In the genomic region with DNA sequence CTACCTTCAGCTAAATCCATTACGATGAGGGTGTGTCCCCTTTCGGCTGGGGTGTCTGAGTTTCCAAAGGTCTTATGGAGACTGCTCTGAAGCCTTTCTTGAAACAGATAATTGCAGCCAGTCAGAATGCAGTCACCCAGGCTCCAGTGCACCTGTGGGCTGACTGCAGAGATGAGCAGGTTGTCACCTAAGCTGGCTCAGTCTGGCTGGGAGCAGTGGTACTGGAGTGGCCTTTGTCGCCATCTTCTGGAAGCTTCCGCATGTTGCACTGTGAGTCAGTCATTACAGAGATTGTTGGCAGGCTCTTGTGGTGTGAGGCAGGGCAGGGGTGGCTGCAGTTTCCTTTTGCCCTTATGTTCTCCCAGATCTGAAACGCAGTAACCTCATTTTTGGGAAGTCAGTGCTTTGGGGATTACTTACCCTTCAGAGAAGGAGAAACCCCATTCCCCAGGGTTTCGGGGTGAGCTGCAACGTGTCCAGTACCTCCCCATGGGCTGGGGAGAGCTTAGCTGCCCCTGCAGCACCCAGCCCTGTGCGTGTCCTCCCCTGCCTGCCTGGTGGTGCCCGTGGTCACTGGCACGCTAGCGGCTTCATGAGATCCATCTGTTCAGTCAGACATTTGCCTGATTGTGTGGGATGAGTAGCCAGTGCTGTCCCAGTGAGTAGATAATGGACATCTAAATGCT, we compare ENCODE assay signal across 8 cellular contexts. TPM values are rescaled to one million over a fixed set of nuclear protein-coding genes. Genes with fewer than 3 reads are reported as not detected.
DNase-seq lines count a peak whose midpoint lies in the region; ATAC-seq, FAIRE-seq and TF ChIP-seq lines count a peak whose summit lies in the region.

No MANE protein-coding gene starts in this region.

- no peak overlapping the region for H2AFZ ChIP-seq in KMS-11 (ENCODE audit: low read depth)

- no peaks in the 10 kb centered on the region for H3K9me3 ChIP-seq in suprapubic skin

- peak; percentile 2 for FAIRE-seq in RCC 7860 (lab: Jason Lieb, UNC)

- H3K36me3 ChIP-seq in KMS-11 (ENCODE audit: insufficient read depth) (no peaks in the 10 kb centered on the region; the same call in 1 of the 2 replicates), suprapubic skin (peaks cover 5% of the 10 kb centered on the region)

- peak; percentile 93 for ATAC-seq in GM21825 (IDR thresholded peaks at IDR 0.05; ENCODE audit: unreplicated experiment)

- H3K4me2 ChIP-seq in KMS-11 = no peak overlapping the region

- H3K27me3 ChIP-seq in KMS-11 (ENCODE audit: insufficient read depth, low read depth) = no peaks in the 10 kb centered on the region
- H3K27me3 ChIP-seq in suprapubic skin = no peaks in the 10 kb centered on the region

- H3K4me3 ChIP-seq in KMS-11 (IDR thresholded peaks at IDR 0.05; ENCODE audit: insufficient read depth, low read depth, low read length) = no peak overlapping the region
- no peak overlapping the region for H3K4me3 ChIP-seq in fibroblast of the aortic adventitia (ENCODE audit: low read depth, low read length)
- H3K4me3 ChIP-seq in suprapubic skin = no peak overlapping the region

- DNase-seq in ELF-1 (ENCODE audit: low read depth, low spot score) (peak; percentile 88), RCC 7860 (ENCODE audit: low spot score) (peak; percentile 68), activated T-helper 1 cell treated with Interleukin-2 at 50 U/mL for 16 hours (ENCODE audit: low read depth) (peak; percentile 57), fibroblast of the aortic adventitia (ENCODE audit: low read depth) (peak; percentile 83), nucleus accumbens (lab: John Stamatoyannopoulos, UW) (peak in 50 of 56 donors; percentile 9 to 89 (median 64)), suprapubic skin (ENCODE audit: low spot score in 2 of 2) (peak; percentile 84 to 88)

- TF ChIP-seq EP300 in suprapubic skin (IDR thresholded peaks at IDR 0.05) = no peak

- H3K79me2 ChIP-seq in KMS-11 (ENCODE audit: insufficient read depth, low read depth) = no peaks in the 10 kb centered on the region

- H3K27ac ChIP-seq in KMS-11 = no peak overlapping the region
- H3K27ac ChIP-seq in suprapubic skin = no peak overlapping the region

- TF ChIP-seq CTCF in KMS-11 (conservative IDR thresholded peaks at IDR 0.05; ENCODE audit: low read depth, low read length) = peak; percentile 95
- peak; percentile 93 for TF ChIP-seq CTCF in fibroblast of the aortic adventitia (IDR thresholded peaks at IDR 0.05; ENCODE audit: insufficient read depth, low read length)
- peak; percentile 84 to 85 for TF ChIP-seq CTCF in suprapubic skin (IDR thresholded peaks at IDR 0.05)

- no peak overlapping the region for H3K9ac ChIP-seq in KMS-11

- 75% methylated on average over 2 of the region's 11 CpGs for WGBS in suprapubic skin

- peaks cover 4% of the 10 kb centered on the region for H3K4me1 ChIP-seq in KMS-11 (ENCODE audit: low read depth, poor library complexity, severe bottlenecking)
- peaks cover 40% of the 10 kb centered on the region for H3K4me1 ChIP-seq in suprapubic skin

- no peaks in the 10 kb centered on the region for H4K20me1 ChIP-seq in KMS-11 (ENCODE audit: insufficient read depth)

- no peak for TF ChIP-seq POLR2A in suprapubic skin (IDR thresholded peaks at IDR 0.05)

RNA-seq across cellular contexts. Expression of gene SMYD2, which starts 48.0 kb away (rescaled TPM):
- 22.5 and 26.9 TPM in 2 replicates for total RNA-seq in fibroblast of the aortic adventitia (ENCODE audit: low replicate concordance)
- 10 to 100 TPM; 25.3 to 30.7 (median 27.8) TPM for total RNA-seq in suprapubic skin
